10 cellular contexts compared by ENCODE assay signal in genomic region chr22:17477401-17477833, GRCh38.
A peak's percentile ranks its signal among the peaks of the same experiment; 100 is the strongest.
DNase-seq lines count a peak whose midpoint lies in the region; ATAC-seq and TF ChIP-seq lines count a peak whose summit lies in the region.
"Had no signal": no experiment of that assay in that cellular context is flagged by ENCODE, and none has a peak within 500 bp of the region (broad histone marks: within the 10 kb centered on the region; RNA-seq: fewer than 3 reads in every experiment).

No MANE protein-coding gene starts in this region.

- ATAC-seq in HG03196 (IDR thresholded peaks at IDR 0.05; ENCODE audit: unreplicated experiment), result no peak
- no peak for ATAC-seq in HG03280 (IDR thresholded peaks at IDR 0.05; ENCODE audit: unreplicated experiment)
- ATAC-seq: activated naive CD4-positive, alpha-beta T cell treated with anti-CD3 and anti-CD28 coated beads, Interleukin-2, amount 50 U/mL, for 72 hours had no signal

- H3K27me3 ChIP-seq in BE2C (no peaks in the 10 kb centered on the region; the same call in 1 of the 2 replicates), iPS-20b (ENCODE audit: insufficient read depth, low read length) (no peaks in the 10 kb centered on the region)

- H3K4me3 ChIP-seq in BE2C (ENCODE audit: low read depth, low read length) (peak overlapping the region; percentile 29), iPS-20b (ENCODE audit: low read length) (no peak overlapping the region)

- DNase-seq in BE2C, result no peak
- peak; percentile 14 for DNase-seq in NCI-H1092 (lab: John Stamatoyannopoulos, UW)
- DNase-seq in amniotic epithelial cell (ENCODE audit: low read depth), result peak; percentile 12
- DNase-seq in glomerular visceral epithelial cell (ENCODE audit: extremely low spot score), result no peak
- DNase-seq in activated CD4-positive, CD25-positive, alpha-beta regulatory T cell treated with anti-CD3 and anti-CD28 coated beads, Interleukin-2, amount 50 U/mL, for 72 hours, result no peak
- DNase-seq: NCI-H187 treated with DMSO at 0.1 percent for 48 hours had no signal

- H3K27ac ChIP-seq in iPS-20b (ENCODE audit: low read length), result no peak overlapping the region

- no peaks in the 10 kb centered on the region for H3K9me3 ChIP-seq in BE2C
- H3K9me3 ChIP-seq in iPS-20b (ENCODE audit: insufficient read depth, low read depth, low read length), result no peaks in the 10 kb centered on the region

- 0 out of 2 replicates have a peak overlapping the region, but pooled peaks have one; percentile 15 for H3K9ac ChIP-seq in iPS-20b (ENCODE audit: low read depth, low read length)

- TF ChIP-seq CTCF in BE2C (IDR thresholded peaks at IDR 0.05; ENCODE audit: low read depth, low read length), result no peak

- H3K4me1 ChIP-seq in BE2C (no peaks in the 10 kb centered on the region; the same call in 1 of the 2 replicates), iPS-20b (ENCODE audit: insufficient read depth, low read length) (peaks cover 37% of the 10 kb centered on the region; the same call in 1 of the 2 replicates)

- H3K36me3 ChIP-seq in BE2C (no peaks in the 10 kb centered on the region), iPS-20b (ENCODE audit: insufficient read depth, low read depth, low read length) (peaks cover 38% of the 10 kb centered on the region)

Comparison
In these comparisons a context has a peak if more than half of its experiments do, and no peak if none do; other contexts are left out.
1. DNase-seq: peak in NCI-H1092 (single experiment) and amniotic epithelial cell (single experiment); none in BE2C (single experiment), glomerular visceral epithelial cell (single experiment) and activated CD4-positive, CD25-positive, alpha-beta regulatory T cell treated with anti-CD3 and anti-CD28 coated beads, Interleukin-2, amount 50 U/mL, for 72 hours (single experiment).